12 cellular contexts compared by ENCODE assay signal in the genomic region with DNA sequence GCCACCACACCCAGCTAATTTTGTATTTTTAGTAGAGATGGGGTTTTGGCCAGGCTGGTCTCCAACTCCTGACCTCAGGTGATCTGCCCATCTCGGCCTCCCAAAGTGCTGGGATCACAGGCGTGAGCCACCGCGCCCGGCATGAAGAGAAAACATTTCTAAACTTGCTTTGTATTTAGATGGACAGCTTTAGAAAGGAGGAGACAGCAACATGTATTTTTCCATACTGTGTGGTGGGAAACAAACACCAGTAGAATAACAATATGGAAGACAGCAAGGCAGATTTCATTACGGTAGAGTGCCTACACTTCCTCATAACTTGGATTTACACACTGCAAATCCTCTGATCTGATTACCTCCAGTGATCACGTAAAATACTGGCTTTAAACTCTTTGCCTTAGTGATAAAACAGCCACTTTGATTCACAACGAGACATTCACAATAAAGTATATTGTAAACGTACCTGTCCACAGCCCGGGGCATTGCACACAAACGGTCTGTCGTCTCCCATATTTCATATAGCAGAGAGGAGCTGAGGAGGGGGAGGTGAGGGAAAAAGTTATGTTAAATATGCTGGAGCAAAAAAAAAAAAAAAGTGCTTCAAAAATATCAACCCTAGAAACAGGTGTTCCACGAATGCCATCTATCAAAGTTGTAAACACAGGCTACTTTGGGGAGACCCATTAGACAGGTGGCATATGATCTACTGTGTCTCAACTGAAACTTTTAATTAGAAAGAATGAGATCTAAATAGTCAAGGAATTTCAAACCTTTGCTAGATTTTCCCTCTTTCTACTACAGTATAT. TPM values are rescaled to one million over a fixed set of nuclear protein-coding genes. Genes with fewer than 3 reads are reported as not detected.
DNase-seq lines count a peak whose midpoint lies in the region; TF ChIP-seq lines count a peak whose summit lies in the region.
"Had no signal": no experiment of that assay in that cellular context is flagged by ENCODE, and none has a peak within 500 bp of the region (broad histone marks: within the 10 kb centered on the region; RNA-seq: fewer than 3 reads in every experiment).

No MANE protein-coding gene starts in this region.

- H3K27me3 ChIP-seq in H9 (ENCODE audit: insufficient read depth, low read length) (no peaks in the 10 kb centered on the region), WERI-Rb-1 (ENCODE audit: insufficient read depth, low read depth, severe bottlenecking) (no peaks in the 10 kb centered on the region), esophagus squamous epithelium (no peaks in the 10 kb centered on the region), spleen (replicated peaks in 1 of 7) (no peaks in the 10 kb centered on the region)
- H3K27me3 ChIP-seq: BE2C, Peyer's patch had no signal

- no peak overlapping the region for H3K27ac ChIP-seq in H9 (ENCODE audit: insufficient read length, low read depth, low read length)
- peak overlapping the region; percentile 86 for H3K27ac ChIP-seq in WERI-Rb-1
- H3K27ac ChIP-seq in substantia nigra (ENCODE audit: low read depth, low read length, poor library complexity, severe bottlenecking) = peak overlapping the region; percentile 84
- H3K27ac ChIP-seq in esophagus squamous epithelium = peak overlapping the region in 1 of 4 donors; percentile 65
- H3K27ac ChIP-seq in spleen = peak overlapping the region in 4 of 8 donors; percentile 6 to 50 (median 24)
- H3K27ac ChIP-seq: Peyer's patch had no signal

- H2BK12ac ChIP-seq in H9 (ENCODE audit: insufficient read length, low read depth, low read length) = no peak overlapping the region

- DNase-seq in H9 (no peak), WERI-Rb-1 (peak; percentile 41), inferior parietal cortex (ENCODE audit: extremely low spot score) (peak; percentile 56), substantia nigra (lab: John Stamatoyannopoulos, UW) (no peak), esophagus squamous epithelium (lab: John Stamatoyannopoulos, UW) (no peak), spleen (no peak), RKO (ENCODE audit: low spot score) (no peak)
- no peak for DNase-seq in activated T-cell treated with anti-CD3 and anti-CD28 coated beads, Interleukin-2, amount 50 U/mL, for 48 hours
- DNase-seq: BE2C, NCI-H510A had no signal

- H4K5ac ChIP-seq in H9 (ENCODE audit: insufficient read length, low read depth, low read length) = no peak overlapping the region

- H4K8ac ChIP-seq in H9 (replicated peaks; ENCODE audit: insufficient read length, low read depth, low read length) = no peak overlapping the region

- H3K4me1 ChIP-seq in H9 (ENCODE audit: insufficient read depth, low read length) (no peaks in the 10 kb centered on the region; the same call in 1 of the 2 replicates), esophagus squamous epithelium (peaks cover 0 to 58% (median 17%) of the 10 kb centered on the region in 3 donors), spleen (peaks cover 19 to 93% (median 42%) of the 10 kb centered on the region in 6 donors)

- H3K9ac ChIP-seq in H9 (ENCODE audit: extremely low read depth, insufficient read length, low read length) = no peak overlapping the region

- no peaks in the 10 kb centered on the region for H3K9me3 Mint-ChIP-seq in H9
- H3K9me3 Mint-ChIP-seq: activated T-helper 2 cell treated with anti-CD3 and anti-CD28 coated beads, Interferon-gamma antibody, Interleukin-2, Interleukin-4, amounts not matched to agents 10 μg/mL and 5 μg/mL and 100 μg/mL, durations not matched to agents 14 hours and 24 hours and 36 hours had no signal

- H3K9me3 ChIP-seq in H9 (ENCODE audit: control insufficient read depth, low read depth, low read length) = no peaks in the 10 kb centered on the region
- H3K9me3 ChIP-seq in WERI-Rb-1 (ENCODE audit: severe bottlenecking) = no peaks in the 10 kb centered on the region
- H3K9me3 ChIP-seq in esophagus squamous epithelium = no peaks in the 10 kb centered on the region
- no peaks in the 10 kb centered on the region for H3K9me3 ChIP-seq in spleen
- H3K9me3 ChIP-seq: BE2C, Peyer's patch had no signal

- H3K56ac ChIP-seq in H9 (ENCODE audit: insufficient read length, low read depth, low read length) = no peak overlapping the region

- H2BK15ac ChIP-seq in H9 (ENCODE audit: low read depth, low read length) = no peak overlapping the region

- no peak overlapping the region for H3K4ac ChIP-seq in H9 (ENCODE audit: low read depth, low read length)

- no peak overlapping the region for H3K14ac ChIP-seq in H9 (ENCODE audit: insufficient read depth, low read length)

- no CpG with 5 or more reads among the region's 13 CpGs for WGBS in H9 (ENCODE audit: extremely low coverage, insufficient read length, low lambda C conversion rate)
- WGBS in esophagus squamous epithelium, 2 donors = 79 to 83% methylated on average over 8 of the region's 13 CpGs
- 89 to 95% (median 92%) methylated on average over 13 of the region's 13 CpGs for WGBS in spleen, 5 donors

- no peak overlapping the region for H2BK5ac ChIP-seq in H9 (ENCODE audit: insufficient read length, low read length)

- no peak overlapping the region for H3K4me2 ChIP-seq in H9 (ENCODE audit: insufficient read depth, insufficient read length, low read length)

- intact Hi-C loops in esophagus squamous epithelium (cut with DNase I) = loop anchor here (10.0 kb wide), 1 partner anchor 46 kb away; no protein-coding TSS in a partner anchor
- intact Hi-C loops in spleen (cut with DNase I; ENCODE audit: low total_unique reads) = no loop called here

- H3K79me1 ChIP-seq in H9 (ENCODE audit: insufficient read depth, low read depth, low read length, poor library complexity, severe bottlenecking) = no peaks in the 10 kb centered on the region

- H2BK20ac ChIP-seq in H9 (ENCODE audit: low read depth, low read length, poor library complexity, severe bottlenecking) = no peak overlapping the region

- TF ChIP-seq POLR2A in esophagus squamous epithelium (IDR thresholded peaks at IDR 0.05) = no peak
- no peak for TF ChIP-seq POLR2A in spleen (IDR thresholded peaks at IDR 0.05)

- no peaks in the 10 kb centered on the region for H3K79me2 ChIP-seq in H9 (ENCODE audit: insufficient read depth, low read length)

- H3K23me2 ChIP-seq in H9 (ENCODE audit: insufficient read length, low read depth, low read length, poor library complexity, severe bottlenecking) = no peaks in the 10 kb centered on the region

- H3K18ac ChIP-seq in H9 (ENCODE audit: insufficient read length, low read depth, low read length) = no peak overlapping the region

- no peak overlapping the region for H3K23ac ChIP-seq in H9 (ENCODE audit: insufficient read length, low read depth, low read length)

- no peaks in the 10 kb centered on the region for H3K36me3 ChIP-seq in WERI-Rb-1
- peaks cover 0 to 37% (median 0%) of the 10 kb centered on the region in 3 donors for H3K36me3 ChIP-seq in esophagus squamous epithelium
- peaks cover 0 to 27% (median 6%) of the 10 kb centered on the region in 6 donors for H3K36me3 ChIP-seq in spleen
- H3K36me3 ChIP-seq: BE2C, Peyer's patch had no signal

- peak overlapping the region in 2 of 3 experiments; percentile 62 to 82; a peak in 2 of 7 replicates for H3K27ac Mint-ChIP-seq in H9
- H3K27ac Mint-ChIP-seq: activated T-helper 2 cell treated with anti-CD3 and anti-CD28 coated beads, Interferon-gamma antibody, Interleukin-2, Interleukin-4, amounts not matched to agents 10 μg/mL and 5 μg/mL and 100 μg/mL, durations not matched to agents 14 hours and 24 hours and 36 hours had no signal

- TF ChIP-seq CTCF in H9 (conservative IDR thresholded peaks at IDR 0.05) (no peak), WERI-Rb-1 (IDR thresholded peaks at IDR 0.05; ENCODE audit: low read depth, low read length) (no peak), esophagus squamous epithelium (IDR thresholded peaks at IDR 0.05) (no peak), spleen (IDR thresholded peaks at IDR 0.05 in 8 of 11, conservative IDR thresholded peaks at IDR 0.05 in 3 of 11) (no peak)

- H3K4me3 ChIP-seq in WERI-Rb-1 (ENCODE audit: low read depth, low read length) = peak overlapping the region; percentile 61
- H3K4me3 ChIP-seq in esophagus squamous epithelium = peak overlapping the region in 1 of 4 donors; percentile 9
- peak overlapping the region in 1 of 8 donors; percentile 14 for H3K4me3 ChIP-seq in spleen
- H3K4me3 ChIP-seq: Peyer's patch had no signal

- H4K91ac ChIP-seq in H9 (ENCODE audit: insufficient read length, low read depth, low read length) = no peak overlapping the region

- H3K27me3 Mint-ChIP-seq in H9 (ENCODE audit: low read depth) = no peaks in the 10 kb centered on the region

- H2BK120ac ChIP-seq in H9 (ENCODE audit: low read depth, low read length, poor library complexity, severe bottlenecking) = no peak overlapping the region

- peaks cover 0 to 9% (median 0%) of the 10 kb centered on the region in 3 experiments; a peak in 2 of 7 replicates for H3K36me3 Mint-ChIP-seq in H9 (ENCODE audit: insufficient read depth in 1 of 3, low read depth in 3 of 3)

- no peak overlapping the region for H2AK5ac ChIP-seq in H9 (ENCODE audit: insufficient read length, low read length)

- no peak overlapping the region for H3T11ph ChIP-seq in H9 (ENCODE audit: low read length)

- H2AFZ ChIP-seq in H9 (ENCODE audit: low read length) = no peak overlapping the region

- no peak overlapping the region for H3K4me3 Mint-ChIP-seq in H9

- H4K20me1 ChIP-seq in H9 (ENCODE audit: control insufficient read depth, insufficient read depth, insufficient read length) = no peaks in the 10 kb centered on the region

- peaks cover 27% of the 10 kb centered on the region in 2 experiments for H3K4me1 Mint-ChIP-seq in H9

RNA-seq across cellular contexts. Expression of a gene that starts 25.5 kb away (rescaled TPM):
- total RNA-seq in H9 (2021) (17.7 and 18.4 TPM in 2 replicates), esophagus squamous epithelium (10 to 100 TPM; 12.5 to 28.0 (median 20.6) TPM), spleen (10 to 100 TPM; 30.0 to 52.8 (median 47.6) TPM)
- 10 to 100 TPM in 1 of 3 donors, 1 to 10 TPM in 2; 6.5 to 12.1 (median 8.5) TPM for polyA plus RNA-seq in spleen

Comparison
In these comparisons a context has a peak if more than half of its experiments do, and no peak if none do; other contexts are left out.
1. DNase-seq: peak in WERI-Rb-1 (single experiment) and inferior parietal cortex (single experiment); none in H9 (single experiment), substantia nigra (0 of 49), activated T-cell treated with anti-CD3 and anti-CD28 coated beads, Interleukin-2, amount 50 U/mL, for 48 hours (0 of 2), esophagus squamous epithelium (single experiment), spleen (single experiment) and RKO (single experiment).